ENCODE assay signal across 9 cellular contexts in genomic region chrX:120309873-120310730, GRCh38. TPM values are rescaled to one million over a fixed set of nuclear protein-coding genes. Genes with fewer than 3 reads are reported as not detected.
DNase-seq lines count a peak whose midpoint lies in the region; ATAC-seq and TF ChIP-seq lines count a peak whose summit lies in the region.
"Had no signal": no experiment of that assay in that cellular context is flagged by ENCODE, and none has a peak within 500 bp of the region (broad histone marks: within the 10 kb centered on the region; RNA-seq: fewer than 3 reads in every experiment).

No MANE protein-coding gene starts in this region.

- peaks cover 38% of the 10 kb centered on the region for H3K27me3 Mint-ChIP-seq in HFFc6 (ENCODE audit: insufficient read depth)
- peaks cover 18% of the 10 kb centered on the region for H3K27me3 Mint-ChIP-seq in activated naive CD4-positive, alpha-beta T cell treated with anti-CD3 and anti-CD28 coated beads, Interleukin-2, amount 50 U/mL, for 24 hours
- H3K27me3 Mint-ChIP-seq in immature natural killer cell (ENCODE audit: low read depth in 3 of 3) = peaks cover 10 to 29% (median 26%) of the 10 kb centered on the region in 3 donors

- ATAC-seq in left lobe of liver (no peak), GM19397 (IDR thresholded peaks at IDR 0.05; ENCODE audit: unreplicated experiment) (no peak), HG03457 (IDR thresholded peaks at IDR 0.05; ENCODE audit: unreplicated experiment) (no peak)

- H3K9ac ChIP-seq in stomach smooth muscle (ENCODE audit: low read length in 2 of 2) = no peak overlapping the region

- no peak overlapping the region for H3K27ac Mint-ChIP-seq in HFFc6
- no peak overlapping the region for H3K27ac Mint-ChIP-seq in activated naive CD4-positive, alpha-beta T cell treated with anti-CD3 and anti-CD28 coated beads, Interleukin-2, amount 50 U/mL, for 24 hours
- peak overlapping the region; percentile 63 to 96 (median 93) for H3K27ac Mint-ChIP-seq in immature natural killer cell

- peaks cover 41 to 50% of the 10 kb centered on the region in 2 donors for H3K27me3 ChIP-seq in stomach smooth muscle (ENCODE audit: control insufficient read depth in 1 of 2, insufficient read depth in 2 of 2, low read length in 2 of 2)

- CTCF ChIA-PET in AG04449 (lab: Yijun Ruan, JAX) = no interaction called here

- H3K9me3 Mint-ChIP-seq in HFFc6 (no peaks in the 10 kb centered on the region), immature natural killer cell (peaks cover 0 to 5% (median 0%) of the 10 kb centered on the region in 6 donors)
- H3K9me3 Mint-ChIP-seq in activated naive CD4-positive, alpha-beta T cell treated with anti-CD3 and anti-CD28 coated beads, Interleukin-2, amount 50 U/mL, for 24 hours = no peaks in the 10 kb centered on the region

- H3K9me3 ChIP-seq in stomach smooth muscle (ENCODE audit: control insufficient read depth in 2 of 2, low read length in 2 of 2) = no peaks in the 10 kb centered on the region

- no peak overlapping the region for H3K27ac ChIP-seq in stomach smooth muscle (ENCODE audit: low read length)

- no peaks in the 10 kb centered on the region for H3K36me3 ChIP-seq in stomach smooth muscle (ENCODE audit: control insufficient read depth in 2 of 2, insufficient read depth in 2 of 2, low read length in 2 of 2)

- H3K4me3 Mint-ChIP-seq in HFFc6 = peak overlapping the region; percentile 81
- H3K4me3 Mint-ChIP-seq in activated naive CD4-positive, alpha-beta T cell treated with anti-CD3 and anti-CD28 coated beads, Interleukin-2, amount 50 U/mL, for 24 hours = peak overlapping the region; percentile 92
- peak overlapping the region; percentile 83 to 94 (median 92) for H3K4me3 Mint-ChIP-seq in immature natural killer cell

- H3K36me3 Mint-ChIP-seq in HFFc6 (ENCODE audit: low read depth) (no peaks in the 10 kb centered on the region), immature natural killer cell (no peaks in the 10 kb centered on the region)
- H3K36me3 Mint-ChIP-seq in activated naive CD4-positive, alpha-beta T cell treated with anti-CD3 and anti-CD28 coated beads, Interleukin-2, amount 50 U/mL, for 24 hours = no peaks in the 10 kb centered on the region

- H3K4me1 Mint-ChIP-seq in HFFc6 (ENCODE audit: low read depth) = peaks cover 22% of the 10 kb centered on the region
- H3K4me1 Mint-ChIP-seq in activated naive CD4-positive, alpha-beta T cell treated with anti-CD3 and anti-CD28 coated beads, Interleukin-2, amount 50 U/mL, for 24 hours = peaks cover 8% of the 10 kb centered on the region
- H3K4me1 Mint-ChIP-seq in immature natural killer cell = peaks cover 46 to 51% of the 10 kb centered on the region in 2 donors

- POLR2A ChIA-PET in AG04449 (lab: Yijun Ruan, JAX) = no interaction called here

- peaks cover 16% of the 10 kb centered on the region for H3K4me1 ChIP-seq in stomach smooth muscle (ENCODE audit: control insufficient read depth, insufficient read depth, low read length)

- H3K4me3 ChIP-seq in AG04449 (ENCODE audit: low read depth, low read length) = peak overlapping the region; percentile 25
- peak overlapping the region; percentile 47 to 61 for H3K4me3 ChIP-seq in stomach smooth muscle (ENCODE audit: low read length in 2 of 2)

- DNase-seq in AG04449 (ENCODE audit: low read depth, low spot score) (no peak), HFFc6 (no peak), immature natural killer cell (peak in 1 of 3 donors; percentile 21), left lobe of liver (ENCODE audit: low spot score) (no peak)

- TF ChIP-seq CTCF in AG04449 (IDR thresholded peaks at IDR 0.05; ENCODE audit: insufficient read depth, low read length, missing control alignments) (no peak), HFFc6 (IDR thresholded peaks at IDR 0.05) (no peak)

RNA-seq across cellular contexts. Expression of gene TMEM255A, which starts 1.2 kb away (rescaled TPM):
- total RNA-seq in HFFc6 (2021; fragmentation: NEBNext Ultra II Directional; extraction: Animal tissue kit (Norgen Biotek cat#: 25700)) = under 1 TPM in 4 of 6 experiments, not detected in 2; 0.20 to 0.56 (median 0.33) TPM
- polyA plus RNA-seq in immature natural killer cell = 1 to 10 TPM in 1 of 3 donors, under 1 TPM in 1, not detected in 1; 0.96 to 4.0 TPM
- total RNA-seq in left lobe of liver = 0.05 TPM

RNA-seq across cellular contexts. Expression of gene ATP1B4, which starts 51.8 kb away (rescaled TPM):
- not detected for total RNA-seq in HFFc6 (2021; fragmentation: NEBNext Ultra II Directional; extraction: Animal tissue kit (Norgen Biotek cat#: 25700))
- polyA plus RNA-seq in immature natural killer cell = not detected
- total RNA-seq in left lobe of liver = not detected
- total RNA-seq: temporal lobe had no signal

RNA-seq across cellular contexts. Expression of gene ZBTB33, which starts 59.5 kb away (rescaled TPM):
- 10 to 100 TPM in 3 of 6 experiments, 1 to 10 TPM in 3; 7.4 to 11.4 (median 10.1) TPM for total RNA-seq in HFFc6 (2021; fragmentation: NEBNext Ultra II Directional; extraction: Animal tissue kit (Norgen Biotek cat#: 25700))
- 10 to 100 TPM in 1 of 3 donors, 1 to 10 TPM in 2; 7.3 to 13.6 (median 9.1) TPM for polyA plus RNA-seq in immature natural killer cell
- 7.8 TPM for total RNA-seq in left lobe of liver

Comparison
In these comparisons a context has a peak if more than half of its experiments do, and no peak if none do; other contexts are left out.
1. H3K27ac Mint-ChIP-seq: peak in immature natural killer cell (6 of 6); none in HFFc6 (single experiment) and activated naive CD4-positive, alpha-beta T cell treated with anti-CD3 and anti-CD28 coated beads, Interleukin-2, amount 50 U/mL, for 24 hours (single experiment).
2. Peak in every context shown above with its lines, with median percentiles within 50 percentile points of each other: H3K4me3 Mint-ChIP-seq.